Comparison of ENCODE assay signal across 27 cellular contexts in genomic region chr12:132364348-132364902, GRCh38. TPM values are rescaled to one million over a fixed set of nuclear protein-coding genes. Genes with fewer than 3 reads are reported as not detected.
"Had no signal": no experiment of that assay in that cellular context is flagged by ENCODE, and none has a peak within 500 bp of the region (broad histone marks: within the 10 kb centered on the region; RNA-seq: fewer than 3 reads in every experiment).

No MANE protein-coding gene starts in this region.

- H3K36me3 ChIP-seq: brain microvascular endothelial cell, colonic mucosa, esophagus squamous epithelium, gastrocnemius medialis, sigmoid colon, vagina had no signal

- ATAC-seq: activated CD4-positive, CD25-positive, alpha-beta regulatory T cell treated with anti-CD3 and anti-CD28 coated beads, Interleukin-2, amount 50 U/mL, for 24 hours; activated CD8-positive, alpha-beta T cell treated with anti-CD3 and anti-CD28 coated beads, Interleukin-2, amount 10 ng/mL, durations not matched to agents 7 days and 5 days; activated naive CD4-positive, alpha-beta T cell treated with anti-CD3 and anti-CD28 coated beads, Interleukin-2, amount 50 U/mL, for 72 hours; effector memory CD8-positive, alpha-beta T cell; gastrocnemius medialis; left cardiac atrium had no signal

- H3K27ac ChIP-seq: brain microvascular endothelial cell, colonic mucosa, esophagus squamous epithelium, gastrocnemius medialis, sigmoid colon, testis, vagina, VCaP had no signal

- H3K4me3 Mint-ChIP-seq: activated CD4-positive, alpha-beta T cell treated with anti-CD3 and anti-CD28 coated beads, Interleukin-2, amount 10 ng/mL, durations not matched to agents 24 days and 14 days; activated CD8-positive, alpha-beta T cell treated with anti-CD3 and anti-CD28 coated beads, Interleukin-2, amount 10 ng/mL, durations not matched to agents 7 days and 5 days; effector memory CD8-positive, alpha-beta T cell; nephron progenitor cell had no signal

- H3K4me3 ChIP-seq: colonic mucosa, dorsolateral prefrontal cortex, esophagus squamous epithelium, gastrocnemius medialis, sigmoid colon, smooth muscle cell, testis, vagina had no signal

- H3K4me1 Mint-ChIP-seq: activated CD4-positive, alpha-beta T cell treated with anti-CD3 and anti-CD28 coated beads, Interleukin-2, amount 10 ng/mL, durations not matched to agents 24 days and 14 days had no signal

- DNase-seq: activated CD4-positive, alpha-beta T cell treated with anti-CD3 and anti-CD28 coated beads, Interleukin-2, amount 10 ng/mL, durations not matched to agents 24 days and 14 days; activated CD8-positive, alpha-beta T cell treated with anti-CD3 and anti-CD28 coated beads, Interleukin-2, amount 10 ng/mL, durations not matched to agents 7 days and 5 days; activated T-cell treated with anti-CD3 and anti-CD28 coated beads, Interleukin-2, amount 50 U/mL, for 1 hour; brain microvascular endothelial cell; colonic mucosa; effector memory CD8-positive, alpha-beta T cell; esophagus squamous epithelium; gastrocnemius medialis; hypothalamus; left cardiac atrium; mesenchymal stem cell; nephron progenitor cell; occipital lobe; retina; stimulated activated CD4-positive, alpha-beta T cell treated with anti-CD3 and anti-CD28 coated beads, Interleukin-4, amount 100 ng/mL, for 1 hour; stimulated activated naive CD4-positive, alpha-beta T cell; testis; trophoblast cell had no signal

- H3K27ac Mint-ChIP-seq: activated CD4-positive, alpha-beta T cell treated with anti-CD3 and anti-CD28 coated beads, Interleukin-2, amount 10 ng/mL, durations not matched to agents 24 days and 14 days; activated CD8-positive, alpha-beta T cell treated with anti-CD3 and anti-CD28 coated beads, Interleukin-2, amount 10 ng/mL, durations not matched to agents 7 days and 5 days; activated naive CD4-positive, alpha-beta T cell treated with anti-CD3 and anti-CD28 coated beads, Interleukin-2, amount 50 U/mL, for 72 hours; effector memory CD8-positive, alpha-beta T cell; nephron progenitor cell; progenitor cell of endocrine pancreas had no signal

- H3K4me1 ChIP-seq: colonic mucosa, esophagus squamous epithelium, gastrocnemius medialis, sigmoid colon, testis, vagina had no signal

- H3K27me3 ChIP-seq: brain microvascular endothelial cell, colonic mucosa, testis, vagina had no signal

- H3K4me2 ChIP-seq: smooth muscle cell had no signal

- H3K9me3 ChIP-seq: colonic mucosa, gastrocnemius medialis, sigmoid colon, testis, vagina had no signal

- H3K27me3 Mint-ChIP-seq: activated CD4-positive, alpha-beta T cell treated with anti-CD3 and anti-CD28 coated beads, Interleukin-2, amount 10 ng/mL, durations not matched to agents 24 days and 14 days had no signal

RNA-seq across cellular contexts. Expression of gene GALNT9, which starts 35.0 kb away (rescaled TPM):
- total RNA-seq: activated CD4-positive, alpha-beta T cell treated with anti-CD3 and anti-CD28 coated beads, Interleukin-2, amount 10 ng/mL, durations not matched to agents 24 days and 14 days; activated CD8-positive, alpha-beta T cell treated with anti-CD3 and anti-CD28 coated beads, Interleukin-2, amount 10 ng/mL, durations not matched to agents 7 days and 5 days; esophagus squamous epithelium; gastrocnemius medialis; smooth muscle cell; T-helper 2 cell treated with Interferon-gamma antibody and Interleukin-4, amounts not matched to agents 100 ng/mL and 5 ng/mL, for 36 hours had no signal
